ENCODE assay signal across 8 cellular contexts in genomic region chr1:198620951-198621824, GRCh38. TPM values are rescaled to one million over a fixed set of nuclear protein-coding genes. Genes with fewer than 3 reads are reported as not detected.
DNase-seq lines count a peak whose midpoint lies in the region; ATAC-seq, FAIRE-seq and TF ChIP-seq lines count a peak whose summit lies in the region.

No MANE protein-coding gene starts in this region.

- no peak overlapping the region for H3K4me2 ChIP-seq in osteoblast (ENCODE audit: insufficient read depth, low read length)
- H3K4me2 ChIP-seq in smooth muscle cell: no peak overlapping the region

- ATAC-seq in HG02798 (IDR thresholded peaks at IDR 0.05; ENCODE audit: poor library complexity, unreplicated experiment): peak; percentile 71

- FAIRE-seq in GM18507 (lab: Jason Lieb, UNC): peak; percentile 97

- H3K36me3 ChIP-seq in Peyer's patch (no peaks in the 10 kb centered on the region), osteoblast (ENCODE audit: insufficient read depth, low read length) (no peaks in the 10 kb centered on the region), smooth muscle cell (ENCODE audit: low read depth) (no peaks in the 10 kb centered on the region)

- H3K27me3 ChIP-seq in Peyer's patch: no peaks in the 10 kb centered on the region
- no peaks in the 10 kb centered on the region for H3K27me3 ChIP-seq in osteoblast (ENCODE audit: insufficient read depth, low read length)
- no peaks in the 10 kb centered on the region for H3K27me3 ChIP-seq in smooth muscle cell (ENCODE audit: low read depth)

- H3K79me2 ChIP-seq in osteoblast (ENCODE audit: insufficient read depth, low read length) (no peaks in the 10 kb centered on the region), smooth muscle cell (ENCODE audit: low read depth) (no peaks in the 10 kb centered on the region)

- H3K4me1 ChIP-seq in Peyer's patch (peaks cover 0 to 16% (median 2%) of the 10 kb centered on the region in 4 donors), osteoblast (ENCODE audit: insufficient read depth, low read length) (peaks cover 8% of the 10 kb centered on the region), smooth muscle cell (ENCODE audit: low read depth) (no peaks in the 10 kb centered on the region)

- DNase-seq in GM18507 (ENCODE audit: extremely low spot score, insufficient read length, low read depth) (no peak), Peyer's patch (peak in 2 of 3 donors; percentile 85 to 86), osteoblast (ENCODE audit: insufficient read length, low spot score, missing footprints) (no peak), smooth muscle cell (lab: John Stamatoyannopoulos, UW; ENCODE audit: unreplicated experiment) (no peak), NCI-H1092 (lab: John Stamatoyannopoulos, UW) (no peak)
- DNase-seq in activated naive CD4-positive, alpha-beta T cell treated with anti-CD3 and anti-CD28 coated beads, Interleukin-2, amount 50 U/mL, for 16 hours: peak; percentile 46
- DNase-seq in stimulated activated CD4-positive, alpha-beta T cell treated with anti-CD3 and anti-CD28 coated beads, Interleukin-12 subunit alpha, Interleukin-12 subunit beta, amount 100 ng/mL, for 48 hours (ENCODE audit: low read depth in 2 of 3, low spot score in 1 of 3): peak in 2 of 3 donors; percentile 51 to 63

- TF ChIP-seq CTCF in Peyer's patch (IDR thresholded peaks at IDR 0.05) (no peak), osteoblast (IDR thresholded peaks at IDR 0.05; ENCODE audit: extremely low read depth, low read depth, low read length) (no peak), smooth muscle cell (IDR thresholded peaks at IDR 0.05; ENCODE audit: borderline replicate concordance, insufficient read depth, poor library complexity, severe bottlenecking) (no peak)

- H3K27ac ChIP-seq in Peyer's patch (peak overlapping the region; percentile 66 to 84 (median 70)), osteoblast (ENCODE audit: low read depth, low read length) (no peak overlapping the region), smooth muscle cell (ENCODE audit: low read depth) (no peak overlapping the region)

- WGBS in smooth muscle cell (ENCODE audit: low lambda C conversion rate): 93% methylated on average over 10 of the region's 10 CpGs

- H3F3A ChIP-seq in smooth muscle cell (ENCODE audit: low read depth): no peaks in the 10 kb centered on the region

- H4K20me1 ChIP-seq in osteoblast (ENCODE audit: insufficient read depth, low read length) (no peaks in the 10 kb centered on the region), smooth muscle cell (ENCODE audit: low read depth) (no peaks in the 10 kb centered on the region)

- H3K4me3 ChIP-seq in Peyer's patch (peak overlapping the region in 1 of 4 donors; percentile 22), osteoblast (ENCODE audit: insufficient read depth, low read length) (no peak overlapping the region), smooth muscle cell (no peak overlapping the region)

- no peak for TF ChIP-seq POLR2A in Peyer's patch (IDR thresholded peaks at IDR 0.05)

- H2AFZ ChIP-seq in osteoblast (ENCODE audit: low read length) (no peak overlapping the region), smooth muscle cell (ENCODE audit: low read depth) (no peak overlapping the region)

- H3K9me3 ChIP-seq in Peyer's patch (no peaks in the 10 kb centered on the region), osteoblast (ENCODE audit: low read depth, low read length) (no peaks in the 10 kb centered on the region), smooth muscle cell (replicated peaks; ENCODE audit: low read depth) (no peaks in the 10 kb centered on the region)

- H3K9ac ChIP-seq in smooth muscle cell (ENCODE audit: low read depth): no peak overlapping the region

RNA-seq across cellular contexts. Expression of gene PTPRC, which starts 17.7 kb away (rescaled TPM):
- 100 to 1,000 TPM in 1 of 4 donors, 10 to 100 TPM in 3; 13.3 to 127 (median 22.1) TPM for total RNA-seq in Peyer's patch
- total RNA-seq in osteoblast: under 0.01 and 1.1 TPM in 2 replicates
- total RNA-seq in smooth muscle cell: 0.04 TPM in 1 of 2 replicates, not detected in the other
- 0.37 TPM in 1 of 2 replicates, not detected in the other for polyA plus RNA-seq in smooth muscle cell

Comparison
In these comparisons a context has a peak if more than half of its experiments do, and no peak if none do; other contexts are left out.
1. DNase-seq: peak in Peyer's patch (2 of 3), activated naive CD4-positive, alpha-beta T cell treated with anti-CD3 and anti-CD28 coated beads, Interleukin-2, amount 50 U/mL, for 16 hours (single experiment) and stimulated activated CD4-positive, alpha-beta T cell treated with anti-CD3 and anti-CD28 coated beads, Interleukin-12 subunit alpha, Interleukin-12 subunit beta, amount 100 ng/mL, for 48 hours (2 of 3); none in GM18507 (single experiment), osteoblast (single experiment), smooth muscle cell (single experiment) and NCI-H1092 (single experiment).
2. H3K27ac ChIP-seq: peak in Peyer's patch (4 of 4); none in osteoblast (single experiment) and smooth muscle cell (single experiment).